ENCODE assay signal across 8 cellular contexts in the genomic region with DNA sequence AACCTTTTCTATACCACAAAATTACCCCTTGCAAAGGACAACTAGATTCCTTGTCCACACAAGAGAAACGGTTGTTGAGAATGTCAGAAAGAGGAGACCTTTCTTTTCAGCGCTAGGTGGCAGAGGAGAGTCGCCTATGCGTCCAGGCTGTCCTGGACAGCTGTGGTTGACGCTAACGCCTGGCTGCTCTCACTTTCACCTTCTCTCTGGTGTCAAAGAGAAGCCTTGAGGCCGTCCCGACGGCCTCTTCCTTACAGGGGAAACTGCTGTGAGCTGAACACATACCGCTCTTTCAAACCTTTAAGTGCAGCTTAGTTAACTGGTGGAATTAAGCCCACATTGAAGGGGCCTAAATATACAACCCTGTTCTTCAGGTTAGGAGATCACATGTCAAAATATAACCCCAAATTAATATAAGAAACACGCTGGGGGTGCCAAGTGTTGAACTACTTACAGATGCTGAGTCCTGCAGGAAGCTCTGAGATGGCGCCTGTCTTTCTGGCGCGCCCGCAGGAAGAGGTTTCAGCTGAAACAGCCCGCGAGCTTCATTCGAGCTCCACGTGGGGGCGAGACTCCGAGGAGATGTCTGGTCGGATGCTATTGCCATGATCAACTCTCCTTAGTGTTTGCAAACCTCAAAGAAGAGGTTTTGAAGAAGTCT. TPM values are rescaled to one million over a fixed set of nuclear protein-coding genes. Genes with fewer than 3 reads are reported as not detected.
DNase-seq lines count a peak whose midpoint lies in the region; ATAC-seq lines count a peak whose summit lies in the region.

No MANE protein-coding gene starts in this region.

- peak; percentile 99 for ATAC-seq in HG03378 (IDR thresholded peaks at IDR 0.05; ENCODE audit: unreplicated experiment)

- DNase-seq in C1 segment of cervical spinal cord (lab: John Stamatoyannopoulos, UW) (peak in 10 of 14 donors; percentile 4 to 61 (median 40)), GM19238 (ENCODE audit: insufficient read length, low spot score) (peak; percentile 68), NCI-H69 (lab: John Stamatoyannopoulos, UW) (peak; percentile 77), ecto neural progenitor cell (ENCODE audit: low spot score) (peak; percentile 81), lung microvascular endothelial cell (ENCODE audit: low read depth in 2 of 2) (peak; percentile 76 to 82)
- DNase-seq in activated CD4-positive, alpha-beta T cell treated with anti-CD3 and anti-CD28 coated beads, Interleukin-2, amount 50 U/mL, for 48 hours, result peak; percentile 64 to 73
- peak; percentile 2 for DNase-seq in stimulated activated CD8-positive, alpha-beta memory T cell treated with anti-CD3 and anti-CD28 coated beads, Interleukin-12 subunit alpha, Interleukin-12 subunit beta, amount 100 ng/mL, for 24 hours (ENCODE audit: extremely low read depth)

RNA-seq across cellular contexts. Expression of gene KBTBD8, which starts 26.1 kb away (rescaled TPM):
- total RNA-seq in lung microvascular endothelial cell, result 1.5 and 2.4 TPM in 2 replicates

Comparison
In these comparisons a context has a peak if more than half of its experiments do, and no peak if none do; other contexts are left out.
1. Peak in every context shown above with its lines: DNase-seq and ATAC-seq.
2. DNase-seq: peak in every context shown above with its lines; median percentile 81 in ecto neural progenitor cell; 79 in lung microvascular endothelial cell; 77 in NCI-H69; 68 in activated CD4-positive, alpha-beta T cell treated with anti-CD3 and anti-CD28 coated beads, Interleukin-2, amount 50 U/mL, for 48 hours; 68 in GM19238; 40 in C1 segment of cervical spinal cord; 2 in stimulated activated CD8-positive, alpha-beta memory T cell treated with anti-CD3 and anti-CD28 coated beads, Interleukin-12 subunit alpha, Interleukin-12 subunit beta, amount 100 ng/mL, for 24 hours.